In genomic region chr1:101282314-101283087, GRCh38 we compare ENCODE assay signal across 13 cellular contexts. TPM values are rescaled to one million over a fixed set of nuclear protein-coding genes. Genes with fewer than 3 reads are reported as not detected.
A peak's percentile ranks its signal among the peaks of the same experiment; 100 is the strongest.
DNase-seq lines count a peak whose midpoint lies in the region; ATAC-seq, FAIRE-seq and TF ChIP-seq lines count a peak whose summit lies in the region.
"Had no signal": no experiment of that assay in that cellular context is flagged by ENCODE, and none has a peak within 500 bp of the region (broad histone marks: within the 10 kb centered on the region; RNA-seq: fewer than 3 reads in every experiment).

No MANE protein-coding gene starts in this region.

- H3K27ac Mint-ChIP-seq in CD8-positive, alpha-beta T cell: peak overlapping the region; percentile 98
- peak overlapping the region; percentile 87 to 99 (median 94) for H3K27ac Mint-ChIP-seq in immature natural killer cell

- peak overlapping the region; percentile 52 for H3K27ac ChIP-seq in CD8-positive, alpha-beta T cell (ENCODE audit: low read depth, low read length)

- FAIRE-seq in urothelium cell line (lab: Jason Lieb, UNC): no peak
- FAIRE-seq: bronchial epithelial cell, GM12878 had no signal

- CTCF ChIA-PET in CD8-positive, alpha-beta T cell (lab: Charles Lee): interaction anchor here (1.2 to 18.3 kb wide), 3 partner anchors 42 to 152 kb away, joined by 3 to 405 read pairs (median 136); partner anchors contain the start of gene S1PR1
- CTCF ChIA-PET in HEK293T (lab: Yijun Ruan, JAX): interaction anchor here (1.0 kb wide), 2 partner anchors 44 to 147 kb away, joined by 3 read pairs; no protein-coding TSS in a partner anchor

- H3K36me3 ChIP-seq in CD8-positive, alpha-beta T cell (ENCODE audit: insufficient read depth, low read length): no peaks in the 10 kb centered on the region
- H3K36me3 ChIP-seq: heart left ventricle had no signal

- no peaks in the 10 kb centered on the region for H3K9me3 Mint-ChIP-seq in CD8-positive, alpha-beta T cell
- no peaks in the 10 kb centered on the region for H3K9me3 Mint-ChIP-seq in immature natural killer cell

- H3K4me3 ChIP-seq in CD8-positive, alpha-beta T cell (ENCODE audit: low read depth, low read length): no peak overlapping the region
- H3K4me3 ChIP-seq: GM12878, heart left ventricle had no signal

- peaks cover 93% of the 10 kb centered on the region for H3K4me1 ChIP-seq in CD8-positive, alpha-beta T cell (ENCODE audit: insufficient read depth, low read length)

- H3K27me3 ChIP-seq in CD8-positive, alpha-beta T cell (ENCODE audit: insufficient read depth, low read length): no peaks in the 10 kb centered on the region
- H3K27me3 ChIP-seq: heart left ventricle had no signal

- no peak for ATAC-seq in CD8-positive, alpha-beta T cell
- no peak for ATAC-seq in HG03571 (IDR thresholded peaks at IDR 0.05; ENCODE audit: unreplicated experiment)
- ATAC-seq in sciatic nerve: no peak
- ATAC-seq: GM12878, heart left ventricle had no signal

- H3K9me3 ChIP-seq in CD8-positive, alpha-beta T cell (ENCODE audit: low read length): no peaks in the 10 kb centered on the region

- no peak for DNase-seq in CD8-positive, alpha-beta T cell
- DNase-seq in HEK293T (ENCODE audit: extremely low spot score) (peak; percentile 54), amniotic epithelial cell (ENCODE audit: low read depth) (peak; percentile 66), immature natural killer cell (no peak), urothelium cell line (ENCODE audit: low spot score) (no peak), sciatic nerve (ENCODE audit: low spot score) (no peak)
- DNase-seq: C1 segment of cervical spinal cord, heart left ventricle, MV-4-11 had no signal

- intact Hi-C loops in CD8-positive, alpha-beta T cell (cut with DNase I, micrococcal nuclease): loop anchor here in 1 of 2 experiments (1.0 kb wide), 1 partner anchor 251 kb away; no protein-coding TSS in a partner anchor
- intact Hi-C loops in sciatic nerve (cut with DNase I): no loop called here

- H3K36me3 Mint-ChIP-seq in CD8-positive, alpha-beta T cell: no peaks in the 10 kb centered on the region
- H3K36me3 Mint-ChIP-seq in immature natural killer cell: no peaks in the 10 kb centered on the region

- H3K27me3 Mint-ChIP-seq in CD8-positive, alpha-beta T cell (ENCODE audit: low read depth): no peaks in the 10 kb centered on the region
- H3K27me3 Mint-ChIP-seq in immature natural killer cell (ENCODE audit: low read depth in 3 of 3): peaks cover 0 to 1% (median 0%) of the 10 kb centered on the region in 3 donors

- TF ChIP-seq CTCF in CD8-positive, alpha-beta T cell (IDR thresholded peaks at IDR 0.05): no peak

- H3K4me1 Mint-ChIP-seq in CD8-positive, alpha-beta T cell (ENCODE audit: low read depth): peaks cover 96% of the 10 kb centered on the region
- peaks cover 94 to 95% of the 10 kb centered on the region in 2 donors for H3K4me1 Mint-ChIP-seq in immature natural killer cell

- H3K4me3 Mint-ChIP-seq in CD8-positive, alpha-beta T cell: no peak overlapping the region
- H3K4me3 Mint-ChIP-seq in immature natural killer cell: peak overlapping the region; percentile 42 to 82 (median 78)

- POLR2A ChIA-PET in CD8-positive, alpha-beta T cell (lab: Charles Lee): interaction anchor here (1.3 to 4.0 kb wide), 3 partner anchors 44 to 355 kb away, joined by 3 to 56 read pairs (median 5); partner anchors contain the start of gene S1PR1
- POLR2A ChIA-PET in HEK293T (lab: Yijun Ruan, JAX): interaction anchor here (1.0 kb wide), 1 partner anchor 30 kb away, joined by 3 read pairs; no protein-coding TSS in a partner anchor

TF ChIP-seq in HEK293T, 16 proteins besides CTCF, POLR2A, EP300 and RAD21:
- TF ChIP-seq SUZ12 (IDR thresholded peaks at IDR 0.05): no peak
- TF ChIP-seq FOXK2 (IDR thresholded peaks at IDR 0.05): no peak
- TF ChIP-seq ZNF384 (IDR thresholded peaks at IDR 0.05): no peak
- TF ChIP-seq BHLHE40 (IDR thresholded peaks at IDR 0.05; ENCODE audit: borderline replicate concordance): no peak
- peak; percentile 85 for TF ChIP-seq PKNOX1 (IDR thresholded peaks at IDR 0.05)
- no peak for TF ChIP-seq ARNT (IDR thresholded peaks at IDR 0.05)

RNA-seq across cellular contexts. Expression of gene S1PR1, which starts 45.7 kb away (rescaled TPM):
- total RNA-seq in CD8-positive, alpha-beta T cell: 100 to 1,000 TPM; 416 to 420 TPM
- 100 to 1,000 TPM in 2 of 3 donors, 10 to 100 TPM in 1; 99.8 to 142 (median 126) TPM for polyA plus RNA-seq in immature natural killer cell
- 64.7 TPM for total RNA-seq in sciatic nerve
- total RNA-seq: HT-29 had no signal

Comparison
In these comparisons a context has a peak if more than half of its experiments do, and no peak if none do; other contexts are left out.
1. DNase-seq: peak in HEK293T (single experiment) and amniotic epithelial cell (single experiment); none in CD8-positive, alpha-beta T cell (0 of 7), immature natural killer cell (0 of 3), urothelium cell line (single experiment) and sciatic nerve (single experiment).